In genomic region chr12:55723516-55724225, GRCh38 we compare ENCODE assay signal across 10 cellular contexts. TPM values are rescaled to one million over a fixed set of nuclear protein-coding genes. Genes with fewer than 3 reads are reported as not detected.
DNase-seq lines count a peak whose midpoint lies in the region; ATAC-seq and TF ChIP-seq lines count a peak whose summit lies in the region.
"Had no signal": no experiment of that assay in that cellular context is flagged by ENCODE, and none has a peak within 500 bp of the region (broad histone marks: within the 10 kb centered on the region; RNA-seq: fewer than 3 reads in every experiment).

No MANE protein-coding gene starts in this region.

- no peak for TF ChIP-seq EP300 in esophagus muscularis mucosa (IDR thresholded peaks at IDR 0.05)

- peaks cover 52% of the 10 kb centered on the region for H4K20me1 ChIP-seq in osteoblast (ENCODE audit: insufficient read depth, low read length)

- no peaks in the 10 kb centered on the region for H3K9me3 ChIP-seq in heart right ventricle
- H3K9me3 ChIP-seq in esophagus muscularis mucosa, result no peaks in the 10 kb centered on the region
- H3K9me3 ChIP-seq in osteoblast (ENCODE audit: low read depth, low read length), result no peaks in the 10 kb centered on the region
- no peaks in the 10 kb centered on the region for H3K9me3 ChIP-seq in aorta (ENCODE audit: control insufficient read depth, low read length)

- H3K4me3 ChIP-seq in heart right ventricle, result no peak overlapping the region
- no peak overlapping the region for H3K4me3 ChIP-seq in esophagus muscularis mucosa
- H3K4me3 ChIP-seq in osteoblast (ENCODE audit: insufficient read depth, low read length), result no peak overlapping the region
- no peak overlapping the region for H3K4me3 ChIP-seq in aorta (ENCODE audit: low read length in 2 of 2)

- no peak for TF ChIP-seq POLR2A in esophagus muscularis mucosa (IDR thresholded peaks at IDR 0.05; ENCODE audit: low read depth)

- H2AFZ ChIP-seq in osteoblast (ENCODE audit: low read length), result no peak overlapping the region

- intact Hi-C loops in heart right ventricle (cut with DNase I) (loop anchor here in 6 of 10 donors (5.0 kb wide), 3 partner anchors 41 to 66 kb away; a partner anchor contains a TSS), left cardiac atrium (cut with DNase I) (no loop called here), esophagus muscularis mucosa (cut with DNase I) (no loop called here), aorta (cut with DNase I) (loop anchor here in 1 of 2 donors (5.0 kb wide), 1 partner anchor 66 kb away; no protein-coding TSS in a partner anchor)

- H3K4me1 ChIP-seq in heart right ventricle, result peaks cover 19 to 86% (median 78%) of the 10 kb centered on the region in 9 donors
- peaks cover 73 to 92% (median 87%) of the 10 kb centered on the region in 4 donors for H3K4me1 ChIP-seq in esophagus muscularis mucosa
- peaks cover 72% of the 10 kb centered on the region for H3K4me1 ChIP-seq in osteoblast (ENCODE audit: insufficient read depth, low read length)
- H3K4me1 ChIP-seq in aorta (ENCODE audit: control insufficient read depth in 1 of 2, insufficient read depth in 2 of 2, low read length in 2 of 2), result no peaks in the 10 kb centered on the region

- no peaks in the 10 kb centered on the region for H3K27me3 Mint-ChIP-seq in stimulated activated naive CD8-positive, alpha-beta T cell treated with anti-CD3 and anti-CD28 coated beads, Interleukin-15, amount 100 ng/mL, for 72 hours
- H3K27me3 Mint-ChIP-seq: naive thymus-derived CD8-positive, alpha-beta T cell had no signal

- WGBS in heart right ventricle, 2 donors, result 44 to 49% methylated on average over 10 of the region's 10 CpGs
- WGBS in esophagus muscularis mucosa, result 32% methylated on average over 9 of the region's 10 CpGs
- 2 to 7% methylated on average over 10 of the region's 10 CpGs for WGBS in aorta, 2 donors

- H3K27ac ChIP-seq in heart right ventricle (peak overlapping the region in 8 of 10 donors; percentile 15 to 92 (median 46)), esophagus muscularis mucosa (replicated peaks in 1 of 4) (peak overlapping the region; percentile 89 to 100 (median 98)), osteoblast (ENCODE audit: low read depth, low read length) (no peak overlapping the region), aorta (ENCODE audit: low read depth in 1 of 2, low read length in 2 of 2) (no peak overlapping the region)

- H3K4me1 Mint-ChIP-seq in stimulated activated naive CD8-positive, alpha-beta T cell treated with anti-CD3 and anti-CD28 coated beads, Interleukin-15, amount 100 ng/mL, for 72 hours, result peaks cover 45% of the 10 kb centered on the region

- H3K4me2 ChIP-seq in osteoblast (ENCODE audit: insufficient read depth, low read length), result no peak overlapping the region

- no peak for ATAC-seq in heart right ventricle
- ATAC-seq in left cardiac atrium, result no peak
- ATAC-seq in aorta (ENCODE audit: low FRiP score), result no peak
- no peak for ATAC-seq in stimulated activated naive CD8-positive, alpha-beta T cell treated with anti-CD3 and anti-CD28 coated beads, Interleukin-15, amount 100 ng/mL, for 72 hours

- H3K79me2 ChIP-seq in osteoblast (ENCODE audit: insufficient read depth, low read length), result peaks cover 51% of the 10 kb centered on the region

- H3K9me3 Mint-ChIP-seq in stimulated activated naive CD8-positive, alpha-beta T cell treated with anti-CD3 and anti-CD28 coated beads, Interleukin-15, amount 100 ng/mL, for 72 hours, result no peaks in the 10 kb centered on the region
- H3K9me3 Mint-ChIP-seq: naive thymus-derived CD8-positive, alpha-beta T cell had no signal

- H3K4me3 Mint-ChIP-seq in stimulated activated naive CD8-positive, alpha-beta T cell treated with anti-CD3 and anti-CD28 coated beads, Interleukin-15, amount 100 ng/mL, for 72 hours, result no peak overlapping the region

- H3K27me3 ChIP-seq in heart right ventricle, result no peaks in the 10 kb centered on the region
- H3K27me3 ChIP-seq in esophagus muscularis mucosa, result no peaks in the 10 kb centered on the region
- no peaks in the 10 kb centered on the region for H3K27me3 ChIP-seq in osteoblast (ENCODE audit: insufficient read depth, low read length)
- H3K27me3 ChIP-seq in aorta (ENCODE audit: control insufficient read depth in 1 of 2, insufficient read depth in 2 of 2, low read length in 1 of 2), result no peaks in the 10 kb centered on the region

- DNase-seq in heart right ventricle, result no peak
- no peak for DNase-seq in left cardiac atrium
- DNase-seq in esophagus muscularis mucosa (ENCODE audit: extremely low spot score), result no peak
- peak; percentile 47 for DNase-seq in osteoblast (ENCODE audit: insufficient read length, low spot score, missing footprints)
- peak; percentile 48 to 70 for DNase-seq in aorta
- DNase-seq in T1000 (lab: John Stamatoyannopoulos, UW), result no peak
- no peak for DNase-seq in stimulated activated CD4-positive, alpha-beta T cell treated with anti-CD3 and anti-CD28 coated beads, Interleukin-12 subunit alpha, Interleukin-12 subunit beta, amount 100 ng/mL, for 4 hours
- DNase-seq in stimulated activated naive CD8-positive, alpha-beta T cell treated with anti-CD3 and anti-CD28 coated beads, Interleukin-15, amount 100 ng/mL, for 72 hours, result no peak
- DNase-seq: islet precursor cell had no signal

- H3K27ac Mint-ChIP-seq in stimulated activated naive CD8-positive, alpha-beta T cell treated with anti-CD3 and anti-CD28 coated beads, Interleukin-15, amount 100 ng/mL, for 72 hours, result peak overlapping the region in 1 of 2 donors; percentile 74

- peaks cover 0 to 81% (median 29%) of the 10 kb centered on the region in 9 donors for H3K36me3 ChIP-seq in heart right ventricle
- H3K36me3 ChIP-seq in esophagus muscularis mucosa, result peaks cover 17 to 55% (median 38%) of the 10 kb centered on the region in 4 donors
- H3K36me3 ChIP-seq in osteoblast (ENCODE audit: insufficient read depth, low read length), result peaks cover 47% of the 10 kb centered on the region
- no peaks in the 10 kb centered on the region for H3K36me3 ChIP-seq in aorta (ENCODE audit: control insufficient read depth in 1 of 2, insufficient read depth in 2 of 2, low read length in 1 of 2)

- no peak for TF ChIP-seq CTCF in heart right ventricle (IDR thresholded peaks at IDR 0.05)
- TF ChIP-seq CTCF in esophagus muscularis mucosa (IDR thresholded peaks at IDR 0.05), result no peak
- TF ChIP-seq CTCF in osteoblast (IDR thresholded peaks at IDR 0.05; ENCODE audit: extremely low read depth, low read depth, low read length), result no peak

RNA-seq across cellular contexts. Expression of gene RDH5, which starts 3.5 kb away (rescaled TPM):
- 10 to 100 TPM in 6 of 10 donors, 1 to 10 TPM in 4; 4.9 to 25.9 (median 13.6) TPM for total RNA-seq in heart right ventricle
- polyA plus RNA-seq in heart right ventricle, result 10 to 100 TPM; 40.1 to 54.5 TPM
- 10 to 100 TPM; 29.5 to 38.1 TPM for total RNA-seq in left cardiac atrium
- 10 to 100 TPM; 13.8 to 23.0 (median 17.2) TPM for total RNA-seq in esophagus muscularis mucosa
- 27.7 and 32.2 TPM in 2 replicates for total RNA-seq in osteoblast
- total RNA-seq in aorta, result 10 to 100 TPM; 21.9 to 51.1 TPM
- 10 to 100 TPM; 16.7 to 49.4 TPM for polyA plus RNA-seq in aorta

RNA-seq across cellular contexts. Expression of gene CD63, which starts 5.1 kb away (rescaled TPM):
- total RNA-seq in heart right ventricle, result 1,000 to 10,000 TPM in 2 of 10 donors, 100 to 1,000 TPM in 8; 565 to 1,547 (median 768) TPM
- polyA plus RNA-seq in heart right ventricle, result 1,000 to 10,000 TPM; 1,333 to 2,861 TPM
- total RNA-seq in left cardiac atrium, result 1,000 to 10,000 TPM; 1,288 to 1,875 TPM
- total RNA-seq in esophagus muscularis mucosa, result 1,000 to 10,000 TPM in 1 of 4 donors, 100 to 1,000 TPM in 3; 742 to 1,177 (median 845) TPM
- 3,072 and 3,128 TPM in 2 replicates for total RNA-seq in osteoblast
- total RNA-seq in aorta, result 1,000 to 10,000 TPM; 1,107 to 1,135 TPM
- polyA plus RNA-seq in aorta, result 1,000 to 10,000 TPM; 1,323 to 1,532 TPM

RNA-seq across cellular contexts. Expression of gene BLOC1S1, which starts 7.8 kb away (rescaled TPM):
- total RNA-seq in heart right ventricle, result 100 to 1,000 TPM in 5 of 10 donors, 10 to 100 TPM in 5; 68.3 to 136 (median 101) TPM
- polyA plus RNA-seq in heart right ventricle, result 100 to 1,000 TPM; 305 to 515 TPM
- 100 to 1,000 TPM; 119 to 123 TPM for total RNA-seq in left cardiac atrium
- 100 to 1,000 TPM; 159 to 253 (median 196) TPM for total RNA-seq in esophagus muscularis mucosa
- 46.0 and 59.4 TPM in 2 replicates for total RNA-seq in osteoblast
- 100 to 1,000 TPM in 1 of 2 donors, 10 to 100 TPM in 1; 87.3 to 115 TPM for total RNA-seq in aorta
- 100 to 1,000 TPM; 248 to 351 TPM for polyA plus RNA-seq in aorta

RNA-seq across cellular contexts. Expression of gene ITGA7, which starts 16.0 kb away (rescaled TPM):
- total RNA-seq in heart right ventricle (100 to 1,000 TPM; 422 to 750 (median 538) TPM), left cardiac atrium (100 to 1,000 TPM; 395 to 448 TPM), esophagus muscularis mucosa (100 to 1,000 TPM; 155 to 245 (median 218) TPM), osteoblast (22.4 and 24.8 TPM in 2 replicates), aorta (100 to 1,000 TPM; 463 to 747 TPM)
- polyA plus RNA-seq in heart right ventricle (100 to 1,000 TPM; 247 to 481 TPM), aorta (100 to 1,000 TPM in 1 of 2 donors, 10 to 100 TPM in 1; 76.1 to 633 TPM)

RNA-seq across cellular contexts. Expression of gene GDF11, which starts 19.3 kb away (rescaled TPM):
- total RNA-seq in heart right ventricle, result 10 to 100 TPM in 8 of 10 donors, 1 to 10 TPM in 2; 6.2 to 17.6 (median 12.4) TPM
- polyA plus RNA-seq in heart right ventricle, result 1 to 10 TPM; 3.2 to 8.3 TPM
- 10 to 100 TPM; 12.0 to 14.2 TPM for total RNA-seq in left cardiac atrium
- total RNA-seq in esophagus muscularis mucosa, result 1 to 10 TPM; 1.7 to 9.0 (median 4.9) TPM
- total RNA-seq in osteoblast, result 4.1 and 4.3 TPM in 2 replicates
- 1 to 10 TPM; 6.6 to 9.4 TPM for total RNA-seq in aorta
- 1 to 10 TPM; 3.0 to 4.2 TPM for polyA plus RNA-seq in aorta

Comparison
In these comparisons a context has a peak if more than half of its experiments do, and no peak if none do; other contexts are left out.
1. intact Hi-C loops: an anchor here in heart right ventricle (5.0 kb wide); none called in left cardiac atrium and esophagus muscularis mucosa.
2. DNase-seq: peak in osteoblast (single experiment) and aorta (2 of 2); none in heart right ventricle (0 of 2), left cardiac atrium (single experiment), esophagus muscularis mucosa (single experiment), T1000 (single experiment), stimulated activated CD4-positive, alpha-beta T cell treated with anti-CD3 and anti-CD28 coated beads, Interleukin-12 subunit alpha, Interleukin-12 subunit beta, amount 100 ng/mL, for 4 hours (single experiment) and stimulated activated naive CD8-positive, alpha-beta T cell treated with anti-CD3 and anti-CD28 coated beads, Interleukin-15, amount 100 ng/mL, for 72 hours (0 of 2).
3. H3K27ac ChIP-seq: peak in heart right ventricle (8 of 10) and esophagus muscularis mucosa (4 of 4); none in osteoblast (single experiment) and aorta (0 of 2).